Comparison of ENCODE assay signal across 16 cellular contexts in the genomic region with DNA sequence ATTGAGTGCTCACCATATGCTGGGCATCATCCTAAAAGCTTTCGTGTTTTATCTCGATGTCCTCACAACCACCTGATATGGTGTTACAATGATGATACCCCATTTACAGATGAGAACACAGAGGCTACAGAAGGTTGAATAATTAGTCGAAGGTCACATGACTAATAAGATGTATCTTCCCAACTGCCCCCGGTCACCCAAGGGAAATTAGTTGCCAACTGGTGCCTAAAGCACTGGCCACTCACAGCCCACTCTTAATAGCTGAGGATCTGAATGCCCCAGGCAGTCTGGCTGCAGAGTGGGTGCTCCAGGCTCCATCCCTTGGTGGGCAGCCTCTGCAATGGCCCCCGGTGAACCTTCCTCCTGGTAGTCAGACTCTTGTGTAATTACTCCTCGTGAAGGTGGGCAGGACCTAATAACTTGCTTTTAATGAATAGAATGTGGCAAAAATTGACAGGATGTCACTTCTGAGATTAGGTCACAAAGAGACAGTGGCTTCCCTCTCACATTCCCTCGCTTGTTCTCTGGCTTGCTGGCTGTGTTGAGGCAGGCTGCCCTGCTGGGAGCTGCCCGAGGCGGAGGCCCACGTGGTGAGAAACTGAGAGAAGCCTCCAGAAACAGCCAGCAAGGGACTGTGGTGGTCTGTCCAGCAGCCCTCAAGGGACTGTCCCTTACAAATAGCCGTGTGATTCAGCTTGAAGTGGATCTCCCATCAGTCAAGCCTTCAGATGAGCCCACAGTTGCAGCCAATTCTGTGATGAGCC.
A peak's percentile ranks its signal among the peaks of the same experiment; 100 is the strongest.
DNase-seq lines count a peak whose midpoint lies in the region; ATAC-seq and TF ChIP-seq lines count a peak whose summit lies in the region.
"Had no signal": no experiment of that assay in that cellular context is flagged by ENCODE, and none has a peak within 500 bp of the region (broad histone marks: within the 10 kb centered on the region; RNA-seq: fewer than 3 reads in every experiment).

No MANE protein-coding gene starts in this region.

- no peaks in the 10 kb centered on the region for H3K9me3 Mint-ChIP-seq in HFFc6
- H3K9me3 Mint-ChIP-seq in osteocyte (ENCODE audit: unreplicated experiment): no peaks in the 10 kb centered on the region
- H3K9me3 Mint-ChIP-seq: CD4-positive, CD25-positive, alpha-beta regulatory T cell; H9 had no signal

- WGBS in body of pancreas, 2 donors: 75 to 81% methylated on average over 10 to 11 of the region's 11 CpGs

- H3K27ac ChIP-seq in body of pancreas: no peak overlapping the region
- no peak overlapping the region for H3K27ac ChIP-seq in upper lobe of right lung
- H3K27ac ChIP-seq: SJCRH30 had no signal

- TF ChIP-seq CTCF in HFFc6 (IDR thresholded peaks at IDR 0.05) (no peak), osteocyte (IDR thresholded peaks at IDR 0.05) (no peak), body of pancreas (IDR thresholded peaks at IDR 0.05) (no peak), upper lobe of right lung (IDR thresholded peaks at IDR 0.05) (no peak)

- no peak overlapping the region for H3K4me3 Mint-ChIP-seq in HFFc6
- no peak overlapping the region for H3K4me3 Mint-ChIP-seq in osteocyte (ENCODE audit: unreplicated experiment)
- H3K4me3 Mint-ChIP-seq: B cell; CD4-positive, CD25-positive, alpha-beta regulatory T cell; H9 had no signal

- peak overlapping the region; percentile 60; the same call in 1 of the 2 replicates for H3K27ac Mint-ChIP-seq in HFFc6
- peak overlapping the region; percentile 47 for H3K27ac Mint-ChIP-seq in osteocyte (ENCODE audit: unreplicated experiment)
- H3K27ac Mint-ChIP-seq: B cell had no signal

- TF ChIP-seq POLR2A in body of pancreas (IDR thresholded peaks at IDR 0.05): no peak

- ATAC-seq in body of pancreas (no peak), GM18867 (IDR thresholded peaks at IDR 0.05; ENCODE audit: unreplicated experiment) (no peak), upper lobe of right lung (no peak)
- ATAC-seq: PC-3 had no signal

- H3K9me3 ChIP-seq in body of pancreas (no peaks in the 10 kb centered on the region), upper lobe of right lung (no peaks in the 10 kb centered on the region)
- H3K9me3 ChIP-seq: SJCRH30 had no signal

- H3K36me3 Mint-ChIP-seq in HFFc6 (ENCODE audit: low read depth) (peaks cover 29% of the 10 kb centered on the region), osteocyte (ENCODE audit: unreplicated experiment) (no peaks in the 10 kb centered on the region)
- H3K36me3 Mint-ChIP-seq: CD4-positive, CD25-positive, alpha-beta regulatory T cell had no signal

- H3K4me1 Mint-ChIP-seq in HFFc6 (ENCODE audit: low read depth) (peaks cover 61% of the 10 kb centered on the region), osteocyte (ENCODE audit: unreplicated experiment) (peaks cover 26% of the 10 kb centered on the region)

- no peaks in the 10 kb centered on the region for H3K27me3 ChIP-seq in body of pancreas
- no peaks in the 10 kb centered on the region for H3K27me3 ChIP-seq in upper lobe of right lung
- H3K27me3 ChIP-seq: SJCRH30 had no signal

- DNase-seq in AG20443 (ENCODE audit: low spot score): peak; percentile 4
- no peak for DNase-seq in HFFc6
- DNase-seq in ecto neural progenitor cell (ENCODE audit: low spot score): peak; percentile 31
- peak; percentile 80 for DNase-seq in osteocyte (ENCODE audit: extremely low spot score, unreplicated experiment)
- DNase-seq in body of pancreas: no peak
- DNase-seq in upper lobe of right lung: no peak
- DNase-seq: CD4-positive, CD25-positive, alpha-beta regulatory T cell; H9; KBM-7; NCI-H1436 treated with DMSO at 0.1 percent for 48 hours; NCI-H2029 treated with DMSO at 0.1 percent for 48 hours; NCI-H748 treated with DMSO at 0.1 percent for 48 hours; PC-3; SJCRH30 had no signal

- H3K4me1 ChIP-seq in body of pancreas: no peaks in the 10 kb centered on the region
- H3K4me1 ChIP-seq in upper lobe of right lung: no peaks in the 10 kb centered on the region
- H3K4me1 ChIP-seq: SJCRH30 had no signal

- H3K36me3 ChIP-seq in body of pancreas (replicated peaks in 1 of 2; ENCODE audit: insufficient read depth in 1 of 2, low read depth in 2 of 2): no peaks in the 10 kb centered on the region
- H3K36me3 ChIP-seq in upper lobe of right lung: no peaks in the 10 kb centered on the region
- H3K36me3 ChIP-seq: SJCRH30 had no signal

- H3K4me3 ChIP-seq in body of pancreas (no peak overlapping the region), upper lobe of right lung (no peak overlapping the region)
- H3K4me3 ChIP-seq: SJCRH30 had no signal

- intact Hi-C loops in body of pancreas (cut with DNase I): no loop called here
- intact Hi-C loops in upper lobe of right lung (cut with DNase I): no loop called here

- H3K27me3 Mint-ChIP-seq in HFFc6 (ENCODE audit: insufficient read depth) (peaks cover 13% of the 10 kb centered on the region), osteocyte (ENCODE audit: unreplicated experiment) (no peaks in the 10 kb centered on the region)

Comparison
In these comparisons a context has a peak if more than half of its experiments do, and no peak if none do; other contexts are left out.
1. DNase-seq: peak in AG20443 (single experiment), ecto neural progenitor cell (single experiment) and osteocyte (single experiment); none in HFFc6 (single experiment), body of pancreas (0 of 4) and upper lobe of right lung (single experiment).